In the genomic region with DNA sequence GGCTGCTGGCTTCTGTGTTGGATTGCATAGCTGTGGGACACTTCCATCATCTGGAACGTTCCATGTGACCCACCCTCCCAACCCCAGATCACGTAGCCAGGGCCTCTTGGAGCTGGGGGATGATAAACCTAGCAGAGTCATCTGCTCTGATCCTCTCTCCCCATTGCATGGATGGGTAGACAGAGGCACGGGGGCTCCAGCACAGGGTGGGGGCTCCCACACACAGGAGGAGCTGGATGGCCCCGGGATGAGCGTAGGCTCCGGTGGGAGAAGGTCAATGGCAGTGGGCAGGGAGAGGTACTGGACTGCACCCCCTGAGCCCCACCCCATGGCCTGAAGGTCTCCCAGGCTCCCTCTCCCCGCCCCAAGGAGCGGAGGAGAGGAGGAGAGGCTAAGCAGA, we compare ENCODE assay signal across 12 cellular contexts. TPM values are rescaled to one million over a fixed set of nuclear protein-coding genes. Genes with fewer than 3 reads are reported as not detected.
"Had no signal": no experiment of that assay in that cellular context is flagged by ENCODE, and none has a peak within 500 bp of the region (broad histone marks: within the 10 kb centered on the region; RNA-seq: fewer than 3 reads in every experiment).

No MANE protein-coding gene starts in this region.

- H3K27ac ChIP-seq: GM23248 had no signal

- DNase-seq: GM23248, GOT3, H7, H9, HCEC 1CT, HFFc6 had no signal

- H3K4me2 ChIP-seq: GM23338 had no signal

- FAIRE-seq: H1, H54 had no signal

- H2AFZ ChIP-seq: GM23248, GM23338 had no signal

- H3K36me3 ChIP-seq: HAP-1 had no signal

- H3K9ac ChIP-seq: GM23248 had no signal

- H3K4me1 ChIP-seq: HAP-1 had no signal

- ATAC-seq: GM23338, HCT116 had no signal

- H3K4me3 ChIP-seq: GM23248, GM23338, HAP-1 had no signal

RNA-seq across cellular contexts. Expression of gene ONECUT3, which starts 33.4 kb away (rescaled TPM):
- total RNA-seq: GM23248, GM23338, H1, H4, H7, HFFc6 had no signal
- polyA plus RNA-seq: GM23248, GM23338, H1 had no signal
